In the genomic region with DNA sequence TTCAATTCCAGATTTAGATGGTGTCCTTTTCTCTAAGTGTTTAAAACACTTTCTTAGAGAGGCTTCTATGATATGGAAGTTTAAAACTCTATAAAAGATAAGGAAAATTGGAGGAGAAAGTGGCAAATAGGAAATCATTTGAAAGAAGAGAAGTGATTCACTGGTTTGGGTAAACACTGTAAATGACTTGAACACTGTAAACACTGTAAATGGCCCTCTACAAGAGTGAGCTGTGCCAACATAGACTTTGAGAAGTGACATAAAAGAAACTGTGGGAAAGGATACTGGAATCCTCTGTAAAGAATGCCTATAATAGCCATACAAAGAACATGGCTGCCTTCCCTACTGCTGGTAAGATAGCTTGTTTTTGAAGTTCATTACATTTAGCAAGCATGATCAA, we compare ENCODE assay signal across 27 cellular contexts.
"Had no signal": no experiment of that assay in that cellular context is flagged by ENCODE, and none has a peak within 500 bp of the region (broad histone marks: within the 10 kb centered on the region; RNA-seq: fewer than 3 reads in every experiment).

No MANE protein-coding gene starts in this region.

- H3K79me2 ChIP-seq: parathyroid adenoma had no signal

- H2AFZ ChIP-seq: neural progenitor cell, parathyroid adenoma had no signal

- ATAC-seq: foreskin keratinocyte; gastroesophageal sphincter; heart left ventricle; left cardiac atrium; left ventricle myocardium superior; lower lobe of right lung; naive thymus-derived CD4-positive, alpha-beta T cell; sciatic nerve had no signal

- H3K4me2 ChIP-seq: neural progenitor cell, smooth muscle cell had no signal

- H3K9me3 ChIP-seq: lower lobe of right lung, suprapubic skin, upper lobe of right lung had no signal

- H3K4me3 ChIP-seq: coronary artery, gastroesophageal sphincter, heart left ventricle, lower lobe of right lung, neural progenitor cell, smooth muscle cell, suprapubic skin, transverse colon, upper lobe of right lung, uterus had no signal

- DNase-seq: dermis blood vessel endothelial cell; effector memory CD4-positive, alpha-beta T cell; foreskin keratinocyte; heart left ventricle; hippocampal formation; left cardiac atrium; left ventricle myocardium superior; lower lobe of right lung; naive thymus-derived CD4-positive, alpha-beta T cell; stimulated activated CD4-positive, alpha-beta T cell treated with anti-CD3 and anti-CD28 coated beads, Interleukin-12 subunit alpha, Interleukin-12 subunit beta, amount 100 ng/mL, for 4 hours; stimulated activated CD4-positive, alpha-beta T cell treated with anti-CD3 and anti-CD28 coated beads, Interleukin-1b, Interleukin-23, amount 100 ng/mL, for 48 hours; stimulated activated CD4-positive, alpha-beta T cell treated with anti-CD3 and anti-CD28 coated beads, Interleukin-4, amount 100 ng/mL, for 1 hour; stimulated activated CD8-positive, alpha-beta memory T cell treated with anti-CD3 and anti-CD28 coated beads, Interleukin-4, amount 100 ng/mL, for 48 hours; stimulated activated naive CD4-positive, alpha-beta T cell; stimulated activated naive CD8-positive, alpha-beta T cell treated with anti-CD3 and anti-CD28 coated beads, Interleukin-15, amount 100 ng/mL, for 72 hours; transverse colon; upper lobe of right lung; uterus had no signal

- H3K36me3 ChIP-seq: gastroesophageal sphincter, heart left ventricle, lower lobe of right lung, neural progenitor cell, suprapubic skin, upper lobe of right lung, uterus had no signal

- H3K27me3 ChIP-seq: gastroesophageal sphincter, heart left ventricle, neural progenitor cell, suprapubic skin, transverse colon, upper lobe of right lung, uterus had no signal

- H3K9ac ChIP-seq: neural progenitor cell, parathyroid adenoma had no signal

- H3K4me1 ChIP-seq: foreskin keratinocyte, gastroesophageal sphincter, heart left ventricle, lower lobe of right lung, parathyroid adenoma, suprapubic skin, upper lobe of right lung, uterus had no signal

- H3K27ac ChIP-seq: coronary artery, foreskin keratinocyte, gastroesophageal sphincter, heart left ventricle, lower lobe of right lung, neural progenitor cell, parathyroid adenoma, suprapubic skin, transverse colon, upper lobe of right lung, uterus had no signal

- FAIRE-seq: endometrium, islet of Langerhans had no signal
